Comparison of ENCODE assay signal across 8 cellular contexts in genomic region chr5:76818844-76819831, GRCh38. TPM values are rescaled to one million over a fixed set of nuclear protein-coding genes. Genes with fewer than 3 reads are reported as not detected.
DNase-seq lines count a peak whose midpoint lies in the region; FAIRE-seq and TF ChIP-seq lines count a peak whose summit lies in the region.

Gene F2RL1 (plus strand): TSS chr5:76819030. CDS start chr5:76819183, 153 bp downstream.

- peak within 1 kb of the TSS; percentile 85 for H3K4me3 Mint-ChIP-seq in HFFc6
- H3K4me3 Mint-ChIP-seq in activated naive CD8-positive, alpha-beta T cell = peak within 1 kb of the TSS; percentile 86

- peak within 1 kb of the TSS; percentile 53 for H3K27ac Mint-ChIP-seq in HFFc6
- no peak within 1 kb of the TSS for H3K27ac Mint-ChIP-seq in activated naive CD8-positive, alpha-beta T cell

- H3K9me3 ChIP-seq in SJSA1 (replicated peaks) = no peaks in the 10 kb centered on the region
- no peaks in the 10 kb centered on the region for H3K9me3 ChIP-seq in cardiac muscle cell (ENCODE audit: low read depth)
- H3K9me3 ChIP-seq in ovary = no peaks in the 10 kb centered on the region

- H3K27me3 Mint-ChIP-seq in HFFc6 (ENCODE audit: insufficient read depth) = no peaks in the 10 kb centered on the region
- H3K27me3 Mint-ChIP-seq in activated naive CD8-positive, alpha-beta T cell = peaks cover 8% of the 10 kb centered on the region

- no peak for TF ChIP-seq EP300 in ovary (IDR thresholded peaks at IDR 0.05)

- peak within 1 kb of the TSS; percentile 51 for H3K4me3 ChIP-seq in SJSA1
- peak within 1 kb of the TSS; percentile 34 for H3K4me3 ChIP-seq in cardiac muscle cell
- peak within 1 kb of the TSS; percentile 36 for H3K4me3 ChIP-seq in ovary

- intact Hi-C loops in ovary (cut with DNase I) = no loop called here

- no peak within 1 kb of the TSS for H3K27ac ChIP-seq in SJSA1
- H3K27ac ChIP-seq in cardiac muscle cell = no peak within 1 kb of the TSS
- H3K27ac ChIP-seq in ovary = no peak within 1 kb of the TSS

- DNase-seq in HFFc6 = peak; percentile 57
- DNase-seq in SJSA1 (ENCODE audit: low read depth in 1 of 2, low spot score in 2 of 2) = peak; percentile 49 to 78
- DNase-seq in cardiac muscle cell (ENCODE audit: low read depth in 1 of 2, low spot score in 1 of 2) = peak; percentile 68 to 70
- peak in 3 of 5 donors; percentile 19 to 43 (median 34) for DNase-seq in ovary
- DNase-seq in ureter (ENCODE audit: low spot score) = peak; percentile 75
- DNase-seq in medulla oblongata (ENCODE audit: extremely low spot score) = no peak
- no peak for DNase-seq in urothelium cell line (ENCODE audit: low spot score)

- H3K4me1 ChIP-seq in SJSA1 (replicated peaks) (peaks cover 28% of the 10 kb centered on the region), cardiac muscle cell (ENCODE audit: low read depth) (no peaks in the 10 kb centered on the region), ovary (ENCODE audit: insufficient read depth) (no peaks in the 10 kb centered on the region)

- H3K36me3 ChIP-seq in SJSA1 (no peaks in the 10 kb centered on the region), cardiac muscle cell (no peaks in the 10 kb centered on the region), ovary (no peaks in the 10 kb centered on the region)

- H3K36me3 Mint-ChIP-seq in HFFc6 (ENCODE audit: low read depth) = peaks cover 4% of the 10 kb centered on the region; the same call in 1 of the 2 replicates
- H3K36me3 Mint-ChIP-seq in activated naive CD8-positive, alpha-beta T cell = no peaks in the 10 kb centered on the region

- no peaks in the 10 kb centered on the region for H3K9me3 Mint-ChIP-seq in HFFc6
- no peaks in the 10 kb centered on the region for H3K9me3 Mint-ChIP-seq in activated naive CD8-positive, alpha-beta T cell (ENCODE audit: low read depth)

- no peak for FAIRE-seq in urothelium cell line (lab: Jason Lieb, UNC)

- WGBS in ovary, 3 donors = 1% methylated on average over 52 to 72 of the region's 72 CpGs

- H3K27me3 ChIP-seq in SJSA1 (replicated peaks) (no peaks in the 10 kb centered on the region), cardiac muscle cell (peaks cover 71% of the 10 kb centered on the region), ovary (no peaks in the 10 kb centered on the region)

- TF ChIP-seq CTCF in HFFc6 (IDR thresholded peaks at IDR 0.05) (no peak), cardiac muscle cell (IDR thresholded peaks at IDR 0.05; ENCODE audit: low read depth, low read length) (peak; percentile 8), ovary (IDR thresholded peaks at IDR 0.05) (no peak)

- TF ChIP-seq POLR2A in ovary (IDR thresholded peaks at IDR 0.05) = no peak

- H3K4me1 Mint-ChIP-seq in HFFc6 (ENCODE audit: low read depth) = peaks cover 65% of the 10 kb centered on the region
- H3K4me1 Mint-ChIP-seq in activated naive CD8-positive, alpha-beta T cell (ENCODE audit: low read depth) = peaks cover 18% of the 10 kb centered on the region

RNA-seq across cellular contexts. Expression of gene F2RL1, which starts in this region (rescaled TPM):
- 1 to 10 TPM; 2.9 to 6.4 (median 6.0) TPM for total RNA-seq in HFFc6 (2021; fragmentation: NEBNext Ultra II Directional; extraction: Animal tissue kit (Norgen Biotek cat#: 25700))
- 0.41 and 1.2 TPM in 2 replicates for total RNA-seq in SJSA1 (2014; rRNA removed; shearing (Covaris generic))
- total RNA-seq in cardiac muscle cell = not detected in 2 replicates
- 0.06 TPM in 1 of 2 replicates, not detected in the other for polyA plus RNA-seq in cardiac muscle cell
- 10 to 100 TPM in 1 of 7 donors, 1 to 10 TPM in 3, under 1 TPM in 3; 0.10 to 12.3 (median 1.1) TPM for total RNA-seq in ovary
- 1 to 10 TPM in 1 of 2 donors, under 1 TPM in 1; 0.88 to 1.8 TPM for polyA plus RNA-seq in ovary
- total RNA-seq in ureter = 16.8 TPM

Comparison
In these comparisons a context has a peak if more than half of its experiments do, and no peak if none do; other contexts are left out.
1. Peak in DNase-seq and H3K4me3 ChIP-seq in cardiac muscle cell; RNA of the gene not detected or under 1 TPM.
2. DNase-seq: peak in HFFc6 (single experiment), SJSA1 (2 of 2), ovary (3 of 5) and ureter (single experiment); none in medulla oblongata (single experiment) and urothelium cell line (single experiment).
3. Peak in every context shown above with its lines, with median percentiles within 50 percentile points of each other: H3K4me3 ChIP-seq.